In genomic region chr15:45279024-45279697, GRCh38 we compare ENCODE assay signal across 8 cellular contexts.
DNase-seq lines count a peak whose midpoint lies in the region; ATAC-seq lines count a peak whose summit lies in the region.

No MANE protein-coding gene starts in this region.

- peak overlapping the region; percentile 92 for H3K27ac Mint-ChIP-seq in activated naive CD4-positive, alpha-beta T cell treated with anti-CD3 and anti-CD28 coated beads, Interleukin-2, amount 50 U/mL, for 24 hours

- H3K36me3 ChIP-seq in SK-N-MC (ENCODE audit: insufficient read depth, low read length), result no peaks in the 10 kb centered on the region

- no peaks in the 10 kb centered on the region for H3K36me3 Mint-ChIP-seq in activated naive CD4-positive, alpha-beta T cell treated with anti-CD3 and anti-CD28 coated beads, Interleukin-2, amount 50 U/mL, for 24 hours

- peak overlapping the region; percentile 93 for H3K4me3 Mint-ChIP-seq in activated naive CD4-positive, alpha-beta T cell treated with anti-CD3 and anti-CD28 coated beads, Interleukin-2, amount 50 U/mL, for 24 hours

- H3K27me3 Mint-ChIP-seq in activated naive CD4-positive, alpha-beta T cell treated with anti-CD3 and anti-CD28 coated beads, Interleukin-2, amount 50 U/mL, for 24 hours, result peaks cover 2% of the 10 kb centered on the region

- H3K27ac ChIP-seq in SK-N-MC, result peak overlapping the region; percentile 48; the same call in 1 of the 2 replicates

- DNase-seq in NCI-H1048 (lab: John Stamatoyannopoulos, UW) (peak; percentile 98), SK-N-MC (ENCODE audit: low read depth, low spot score) (peak; percentile 85), globus pallidus (ENCODE audit: low spot score) (peak; percentile 99), non-pigmented ciliary epithelial cell (ENCODE audit: low read depth) (peak; percentile 86), superior temporal gyrus (ENCODE audit: extremely low spot score) (peak; percentile 100)

- peak overlapping the region; percentile 90 for H3K9ac ChIP-seq in SK-N-MC (ENCODE audit: insufficient read length)

- H3K9me3 Mint-ChIP-seq in activated naive CD4-positive, alpha-beta T cell treated with anti-CD3 and anti-CD28 coated beads, Interleukin-2, amount 50 U/mL, for 24 hours, result no peaks in the 10 kb centered on the region

- H3K4me1 Mint-ChIP-seq in activated naive CD4-positive, alpha-beta T cell treated with anti-CD3 and anti-CD28 coated beads, Interleukin-2, amount 50 U/mL, for 24 hours, result peaks cover 26% of the 10 kb centered on the region

- H3K4me3 ChIP-seq in GM08714 (ENCODE audit: low read length) (peak overlapping the region; percentile 81), SK-N-MC (peak overlapping the region; percentile 86)

- H3K9me3 ChIP-seq in SK-N-MC (ENCODE audit: low read depth, low read length), result no peaks in the 10 kb centered on the region

- ATAC-seq in HG02588 (IDR thresholded peaks at IDR 0.05; ENCODE audit: unreplicated experiment), result peak; percentile 100

Comparison
In these comparisons a context has a peak if more than half of its experiments do, and no peak if none do; other contexts are left out.
1. Peak in every context shown above with its lines: DNase-seq, ATAC-seq, H3K4me3 ChIP-seq and H3K27ac ChIP-seq.